ENCODE assay signal across 8 cellular contexts in genomic region chr19:13841339-13842293, GRCh38. TPM values are rescaled to one million over a fixed set of nuclear protein-coding genes. Genes with fewer than 3 reads are reported as not detected.
DNase-seq lines count a peak whose midpoint lies in the region; ATAC-seq and TF ChIP-seq lines count a peak whose summit lies in the region.

No MANE protein-coding gene starts in this region.

- ATAC-seq in naive thymus-derived CD4-positive, alpha-beta T cell: no peak
- ATAC-seq in GM18861 (IDR thresholded peaks at IDR 0.05; ENCODE audit: unreplicated experiment) (no peak), HG02840 (IDR thresholded peaks at IDR 0.05; ENCODE audit: low FRiP score, unreplicated experiment) (no peak)

- peak overlapping the region; percentile 93 to 99 (median 97) for H3K27ac Mint-ChIP-seq in naive thymus-derived CD4-positive, alpha-beta T cell

- no peak for TF ChIP-seq CTCF in WI38 (IDR thresholded peaks at IDR 0.05; ENCODE audit: low read depth, low read length)
- no peak for TF ChIP-seq CTCF in epithelial cell of proximal tubule (conservative IDR thresholded peaks at IDR 0.05; ENCODE audit: low read depth, low read length)

- peak overlapping the region; percentile 82 to 96 (median 91) for H3K4me3 Mint-ChIP-seq in naive thymus-derived CD4-positive, alpha-beta T cell

- H3K4me1 ChIP-seq in naive thymus-derived CD4-positive, alpha-beta T cell (ENCODE audit: control insufficient read depth in 2 of 2, insufficient read depth in 2 of 2, low read length in 2 of 2): peaks cover 72 to 82% of the 10 kb centered on the region in 2 donors

- no peaks in the 10 kb centered on the region for H3K9me3 ChIP-seq in naive thymus-derived CD4-positive, alpha-beta T cell (ENCODE audit: control insufficient read depth in 2 of 3, low read length in 3 of 3)

- peaks cover 0 to 17% (median 0%) of the 10 kb centered on the region in 5 donors for H3K36me3 Mint-ChIP-seq in naive thymus-derived CD4-positive, alpha-beta T cell

- DNase-seq in HT1080 (ENCODE audit: low read depth) (peak; percentile 69), epithelial cell of proximal tubule (ENCODE audit: low read depth) (no peak), NCI-H774 (lab: John Stamatoyannopoulos, UW) (no peak)
- peak in 3 of 9 donors; percentile 29 to 54 (median 54) for DNase-seq in naive thymus-derived CD4-positive, alpha-beta T cell
- no peak for DNase-seq in stimulated activated CD4-positive, alpha-beta T cell treated with anti-CD3 and anti-CD28 coated beads, Interleukin-1b, Interleukin-23, amount 100 ng/mL, for 48 hours

- POLR2A ChIA-PET in naive thymus-derived CD4-positive, alpha-beta T cell (lab: Charles Lee): interaction anchor here (0.5 to 1.5 kb wide), 7 partner anchors 9 to 424 kb away, joined by 3 to 6 read pairs (median 4); partner anchors contain the start of gene C19orf53

- peaks cover 0 to 2% (median 0%) of the 10 kb centered on the region in 5 donors for H3K27me3 Mint-ChIP-seq in naive thymus-derived CD4-positive, alpha-beta T cell

- H3K36me3 ChIP-seq in naive thymus-derived CD4-positive, alpha-beta T cell (ENCODE audit: control insufficient read depth in 2 of 3, insufficient read depth in 3 of 3, low read length in 3 of 3): no peaks in the 10 kb centered on the region

- CTCF ChIA-PET in naive thymus-derived CD4-positive, alpha-beta T cell (lab: Charles Lee): no interaction called here

- intact Hi-C loops in naive thymus-derived CD4-positive, alpha-beta T cell (cut with micrococcal nuclease): loop anchor here (1.0 to 10.0 kb wide), 2 partner anchors 8 to 683 kb away; partner anchors contain the start of gene TECR (in 1 of the 2)

- H3K9me3 Mint-ChIP-seq in naive thymus-derived CD4-positive, alpha-beta T cell: peaks cover 0 to 3% (median 0%) of the 10 kb centered on the region in 11 donors

- peak overlapping the region; percentile 91 for H3K27ac ChIP-seq in naive thymus-derived CD4-positive, alpha-beta T cell (ENCODE audit: low read depth, low read length)

- no peaks in the 10 kb centered on the region for H3K27me3 ChIP-seq in naive thymus-derived CD4-positive, alpha-beta T cell (ENCODE audit: control insufficient read depth in 2 of 2, insufficient read depth in 2 of 2, low read length in 2 of 2)

- H3K4me1 Mint-ChIP-seq in naive thymus-derived CD4-positive, alpha-beta T cell: peaks cover 24 to 88% (median 68%) of the 10 kb centered on the region in 7 donors

- H3K4me3 ChIP-seq in WI38 (ENCODE audit: low read depth, low read length) (peak overlapping the region; percentile 93), epithelial cell of proximal tubule (ENCODE audit: low read depth, low read length) (peak overlapping the region; percentile 89)
- H3K4me3 ChIP-seq in naive thymus-derived CD4-positive, alpha-beta T cell (ENCODE audit: low read length): peak overlapping the region; percentile 50

RNA-seq across cellular contexts. Expression of gene NANOS3, which starts 35.3 kb away (rescaled TPM):
- not detected in 2 replicates for total RNA-seq in HT1080 (2014; rRNA removed; shearing (Covaris generic))
- polyA plus RNA-seq in HT1080 (2015; cell fraction: cytosol; rRNA removed): not detected in 2 replicates
- not detected in 2 replicates for polyA plus RNA-seq in HT1080 (2015; cell fraction: nucleus; rRNA removed)
- total RNA-seq in epithelial cell of proximal tubule: not detected in 2 replicates
- total RNA-seq in naive thymus-derived CD4-positive, alpha-beta T cell: 1 to 10 TPM in 2 of 5 experiments, not detected in 3; 1.3 to 3.4 TPM
- polyA plus RNA-seq in naive thymus-derived CD4-positive, alpha-beta T cell: not detected

RNA-seq across cellular contexts. Expression of gene ZSWIM4, which starts 46.4 kb away (rescaled TPM):
- 1.8 and 2.7 TPM in 2 replicates for total RNA-seq in HT1080 (2014; rRNA removed; shearing (Covaris generic))
- 8.2 and 9.2 TPM in 2 replicates for polyA plus RNA-seq in HT1080 (2015; cell fraction: cytosol; rRNA removed)
- polyA plus RNA-seq in HT1080 (2015; cell fraction: nucleus; rRNA removed): 11.2 and 13.4 TPM in 2 replicates
- total RNA-seq in epithelial cell of proximal tubule: 9.4 and 13.5 TPM in 2 replicates
- 1 to 10 TPM; 4.8 to 7.8 (median 5.9) TPM for total RNA-seq in naive thymus-derived CD4-positive, alpha-beta T cell
- polyA plus RNA-seq in naive thymus-derived CD4-positive, alpha-beta T cell: 1 to 10 TPM in 1 of 2 donors, under 1 TPM in 1; 0.73 to 1.6 TPM
